14 cellular contexts compared by ENCODE assay signal in genomic region chr2:8779795-8780194, GRCh38. TPM values are rescaled to one million over a fixed set of nuclear protein-coding genes. Genes with fewer than 3 reads are reported as not detected.
A peak's percentile ranks its signal among the peaks of the same experiment; 100 is the strongest.
DNase-seq lines count a peak whose midpoint lies in the region; ATAC-seq and TF ChIP-seq lines count a peak whose summit lies in the region.
"Had no signal": no experiment of that assay in that cellular context is flagged by ENCODE, and none has a peak within 500 bp of the region (broad histone marks: within the 10 kb centered on the region; RNA-seq: fewer than 3 reads in every experiment).

No MANE protein-coding gene starts in this region.

- CTCF ChIA-PET in RWPE1 (lab: Yijun Ruan, JAX): no interaction called here

- no peak for TF ChIP-seq CTCF in RWPE1 (conservative IDR thresholded peaks at IDR 0.05; ENCODE audit: low read depth)

- peak; percentile 15 for DNase-seq in Ammon's horn (ENCODE audit: low spot score)
- DNase-seq in foreskin melanocyte: peak; percentile 11
- DNase-seq in medulla oblongata (ENCODE audit: extremely low spot score): peak; percentile 42
- peak; percentile 64 for DNase-seq in pons (ENCODE audit: low spot score)
- DNase-seq in sciatic nerve (ENCODE audit: low spot score): no peak
- DNase-seq in RWPE1 (ENCODE audit: low spot score): no peak
- no peak for DNase-seq in activated CD4-positive, alpha-beta T cell treated with anti-CD3 and anti-CD28 coated beads, Interleukin-2, amount 50 U/mL, for 4 hours
- DNase-seq: BE2C; C1 segment of cervical spinal cord; Caco-2; CD4-positive, CD25-positive, alpha-beta regulatory T cell; CD8-positive, alpha-beta memory T cell; GM23248 had no signal

- ATAC-seq in sciatic nerve: no peak

- H3K27ac ChIP-seq in RWPE1: no peak overlapping the region
- H3K27ac ChIP-seq: GM23248, HL-60 had no signal

- POLR2A ChIA-PET in RWPE1 (lab: Yijun Ruan, JAX; ENCODE audit: low non-redundant PET): no interaction called here

- intact Hi-C loops in sciatic nerve (cut with DNase I): no loop called here

RNA-seq across cellular contexts. Expression of gene KIDINS220, which starts 57.6 kb away (rescaled TPM):
- 91.6 TPM for total RNA-seq in sciatic nerve

Comparison
In these comparisons a context has a peak if more than half of its experiments do, and no peak if none do; other contexts are left out.
1. DNase-seq: peak in Ammon's horn (single experiment), foreskin melanocyte (single experiment), medulla oblongata (single experiment) and pons (single experiment); none in sciatic nerve (single experiment), RWPE1 (single experiment) and activated CD4-positive, alpha-beta T cell treated with anti-CD3 and anti-CD28 coated beads, Interleukin-2, amount 50 U/mL, for 4 hours (0 of 2).